ENCODE assay signal across 1 cellular context in genomic region chr3:187722206-187722612, GRCh38.
TF ChIP-seq lines count a peak whose summit lies in the region.

No MANE protein-coding gene starts in this region.

TF ChIP-seq in IMR-90, 13 proteins besides CTCF, POLR2A, EP300 and RAD21:
- TF ChIP-seq FOS (IDR thresholded peaks at IDR 0.05; ENCODE audit: low read depth, low read length), result no peak
- no peak for TF ChIP-seq MXI1 (IDR thresholded peaks at IDR 0.05; ENCODE audit: borderline replicate concordance, low read depth, low read length)
- no peak for TF ChIP-seq RFX5 (IDR thresholded peaks at IDR 0.05; ENCODE audit: low read depth, low read length)
